ENCODE assay signal across 10 cellular contexts in the genomic region with DNA sequence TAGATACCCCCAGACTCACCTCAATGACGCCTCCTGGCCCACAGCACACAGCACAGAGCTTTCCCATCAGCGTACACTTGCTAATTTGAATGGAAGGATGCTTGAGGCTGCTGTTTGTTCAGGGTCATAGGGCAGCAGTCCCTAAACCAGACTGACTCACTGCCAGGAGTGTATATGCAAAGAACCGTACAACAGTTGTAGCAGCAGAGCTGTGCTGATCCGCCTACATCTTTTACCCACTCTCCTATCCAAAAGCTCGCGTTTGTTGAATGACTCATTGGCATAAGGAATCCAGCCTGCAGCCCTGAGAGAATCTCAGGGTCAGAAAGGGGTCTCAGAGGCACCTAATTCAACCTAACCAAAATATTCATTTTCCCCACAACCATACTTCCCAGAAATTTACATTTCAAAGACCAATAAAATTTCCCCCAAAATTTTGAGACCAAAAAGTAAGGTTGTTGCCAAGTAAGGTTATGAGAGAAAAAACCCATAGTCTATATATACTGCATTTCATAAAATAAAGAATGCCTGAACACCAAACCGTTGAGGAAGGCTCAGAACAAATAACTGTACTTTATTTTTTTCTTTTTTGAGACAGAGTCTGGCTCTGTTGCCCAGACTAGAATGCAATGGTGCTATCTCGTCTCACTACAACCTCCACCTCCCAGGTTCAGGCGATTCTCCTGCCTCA. TPM values are rescaled to one million over a fixed set of nuclear protein-coding genes. Genes with fewer than 3 reads are reported as not detected.
DNase-seq lines count a peak whose midpoint lies in the region; ATAC-seq, FAIRE-seq and TF ChIP-seq lines count a peak whose summit lies in the region.
"Had no signal": no experiment of that assay in that cellular context is flagged by ENCODE, and none has a peak within 500 bp of the region (broad histone marks: within the 10 kb centered on the region; RNA-seq: fewer than 3 reads in every experiment).

No MANE protein-coding gene starts in this region.

- CTCF ChIA-PET in OCI-LY7 (lab: Charles Lee; ENCODE audit: unreplicated experiment) = interaction anchor here (0.6 to 1.0 kb wide), 2 partner anchors 13 to 196 kb away, joined by 3 read pairs; no protein-coding TSS in a partner anchor
- CTCF ChIA-PET in K562 (lab: Yijun Ruan, JAX; ENCODE audit: low intra/inter-chr PET ratio) = no interaction called here

- H3K4me3 ChIP-seq in OCI-LY7 (ENCODE audit: low read depth, low read length, poor library complexity, severe bottlenecking) = no peak overlapping the region
- H3K4me3 ChIP-seq in K562 = no peak overlapping the region
- H3K4me3 ChIP-seq in skeletal muscle cell (ENCODE audit: low read depth, low read length) = no peak overlapping the region
- no peak overlapping the region for H3K4me3 ChIP-seq in esophagus squamous epithelium
- no peak overlapping the region for H3K4me3 ChIP-seq in heart right ventricle

- peak overlapping the region; percentile 43; the same call in 1 of the 2 replicates for H2AFZ ChIP-seq in OCI-LY7 (ENCODE audit: low read length)
- H2AFZ ChIP-seq in K562 (ENCODE audit: low read depth, low read length) = no peak overlapping the region

- H3K4me1 ChIP-seq in OCI-LY7 (ENCODE audit: insufficient read depth, low read length, poor library complexity, severe bottlenecking) = peaks cover 75% of the 10 kb centered on the region
- peaks cover 5 to 9% of the 10 kb centered on the region in 2 experiments; a peak in 3 of 5 replicates for H3K4me1 ChIP-seq in K562 (replicated peaks in 1 of 2; ENCODE audit: control insufficient read depth in 2 of 2, insufficient read depth in 2 of 2, low read length in 2 of 2)
- peaks cover 0 to 4% (median 3%) of the 10 kb centered on the region in 3 donors for H3K4me1 ChIP-seq in esophagus squamous epithelium
- peaks cover 0 to 20% (median 0%) of the 10 kb centered on the region in 9 donors for H3K4me1 ChIP-seq in heart right ventricle

- peak; percentile 84 for FAIRE-seq in K562 (lab: Jason Lieb, UNC)

- H3K79me2 ChIP-seq in OCI-LY7 (ENCODE audit: insufficient read depth, low read depth, low read length) (no peaks in the 10 kb centered on the region), K562 (ENCODE audit: control insufficient read depth, insufficient read depth, low read length) (no peaks in the 10 kb centered on the region)

- 16% methylated on average over 9 of the region's 9 CpGs for WGBS in K562 (ENCODE audit: insufficient coverage, low coverage, missing lambda C conversion rate)
- 53 to 58% methylated on average over 9 of the region's 9 CpGs for WGBS in esophagus squamous epithelium, 2 donors
- 71 to 76% methylated on average over 9 of the region's 9 CpGs for WGBS in heart right ventricle, 2 donors

- no peak for TF ChIP-seq EP300 in K562 (IDR thresholded peaks at IDR 0.05; ENCODE audit: low read length)

- H3K9me3 ChIP-seq in OCI-LY7 (ENCODE audit: low read length) (no peaks in the 10 kb centered on the region), K562 (replicated peaks; ENCODE audit: control insufficient read depth, insufficient read depth, low read depth, low read length) (no peaks in the 10 kb centered on the region), esophagus squamous epithelium (no peaks in the 10 kb centered on the region), heart right ventricle (peaks cover 0 to 5% (median 0%) of the 10 kb centered on the region in 11 donors)

- in situ Hi-C loops in K562 (cut with MboI) = no loop called here

- BruUV-seq in OCI-LY7 (replicated peaks; lab: Mats Ljungman, UMichigan) (no TSS peak), K562 (replicated peaks; lab: Mats Ljungman, UMichigan) (no TSS peak)

- H3K9me2 ChIP-seq in OCI-LY7 (ENCODE audit: insufficient read depth, low read length) = no peaks in the 10 kb centered on the region

- TF ChIP-seq POLR2A in K562 (conservative IDR thresholded peaks at IDR 0.05) = no peak
- TF ChIP-seq POLR2A in esophagus squamous epithelium (IDR thresholded peaks at IDR 0.05) = no peak

- peak; percentile 72 for ATAC-seq in K562
- no peak for ATAC-seq in GM19324 (IDR thresholded peaks at IDR 0.05; ENCODE audit: low FRiP score, unreplicated experiment)
- ATAC-seq in heart right ventricle = no peak

- DNase-seq in EL (peak; percentile 89), OCI-LY7 (ENCODE audit: low spot score) (peak; percentile 29), K562 (ENCODE audit: extremely low read depth in 1 of 4, low spot score in 3 of 4) (peak in 2 of 4 experiments; percentile 48 to 60), skeletal muscle cell (ENCODE audit: low read depth) (peak; percentile 23), esophagus squamous epithelium (lab: John Stamatoyannopoulos, UW) (no peak), heart right ventricle (no peak), NCI-H1694 (lab: John Stamatoyannopoulos, UW) (no peak)
- DNase-seq: midbrain, NCI-H2227 treated with DMSO at 0.1 percent for 48 hours had no signal

- POLR2A ChIA-PET in OCI-LY7 (lab: Charles Lee) (interaction anchor here (0.7 to 2.2 kb wide), 11 partner anchors 9 to 45 kb away, joined by 3 to 9 read pairs (median 4); no protein-coding TSS in a partner anchor), K562 (lab: Yijun Ruan, JAX) (interaction anchor here (0.6 to 1.9 kb wide), 8 partner anchors 9 to 612 kb away, joined by 3 to 6 read pairs (median 4); partner anchors contain the start of gene MED20)

- intact Hi-C loops in OCI-LY7 (cut with micrococcal nuclease; ENCODE audit: unreplicated experiment) (loop anchor here (5.0 kb wide), 1 partner anchor 35 kb away; the partner anchor contains the start of gene CCND3), K562 (cut with micrococcal nuclease) (no loop called here), esophagus squamous epithelium (cut with DNase I) (no loop called here), heart right ventricle (cut with DNase I) (no loop called here)

- H4K20me1 ChIP-seq in OCI-LY7 (ENCODE audit: insufficient read depth, low read length) (no peaks in the 10 kb centered on the region), K562 (replicated peaks; ENCODE audit: control insufficient read depth, insufficient read depth, low read length) (no peaks in the 10 kb centered on the region)

- H3K4me2 ChIP-seq in OCI-LY7 (ENCODE audit: low read length) (peak overlapping the region; percentile 33), K562 (ENCODE audit: insufficient read depth, low read length) (no peak overlapping the region)

- no peak for TF ChIP-seq CTCF in OCI-LY7 (conservative IDR thresholded peaks at IDR 0.05; ENCODE audit: low read length)
- TF ChIP-seq CTCF in K562 (IDR thresholded peaks at IDR 0.05 in 2 of 3, conservative IDR thresholded peaks at IDR 0.05 in 1 of 3; ENCODE audit: insufficient read depth in 2 of 3, low read depth in 1 of 3, low read length in 3 of 3) = no peak
- TF ChIP-seq CTCF in esophagus squamous epithelium (IDR thresholded peaks at IDR 0.05) = no peak
- no peak for TF ChIP-seq CTCF in heart right ventricle (IDR thresholded peaks at IDR 0.05)

- H3K9me1 ChIP-seq in K562 (ENCODE audit: control insufficient read depth, insufficient read depth, low read length) = no peaks in the 10 kb centered on the region

- 0 out of 4 replicates have a peak overlapping the region, but pooled peaks of 1 of the 2 experiments have one; percentile 10 for H3K9ac ChIP-seq in K562 (ENCODE audit: insufficient read depth in 1 of 2, low read depth in 2 of 2, low read length in 2 of 2)

- H3K27me3 ChIP-seq in K562 (ENCODE audit: control insufficient read depth in 2 of 2, insufficient read depth in 2 of 2, low read length in 2 of 2) = no peaks in the 10 kb centered on the region
- H3K27me3 ChIP-seq in esophagus squamous epithelium = no peaks in the 10 kb centered on the region
- no peaks in the 10 kb centered on the region for H3K27me3 ChIP-seq in heart right ventricle

- H3K36me3 ChIP-seq in OCI-LY7 (ENCODE audit: insufficient read depth, low read length) (no peaks in the 10 kb centered on the region), K562 (ENCODE audit: control insufficient read depth, insufficient read depth, low read length) (no peaks in the 10 kb centered on the region), esophagus squamous epithelium (no peaks in the 10 kb centered on the region), heart right ventricle (no peaks in the 10 kb centered on the region)

- peak overlapping the region; percentile 47 for H3K27ac ChIP-seq in OCI-LY7 (ENCODE audit: low read depth, low read length, poor library complexity, severe bottlenecking)
- H3K27ac ChIP-seq in K562 (ENCODE audit: extremely low read depth, low read depth, low read length) = no peak overlapping the region
- no peak overlapping the region for H3K27ac ChIP-seq in esophagus squamous epithelium
- no peak overlapping the region for H3K27ac ChIP-seq in heart right ventricle

- no peak for TF ChIP-seq RAD21 in K562 (CRISPR knock-in tag; conservative IDR thresholded peaks at IDR 0.05 in 1 of 2, IDR thresholded peaks at IDR 0.05 in 1 of 2)

RNA-seq across cellular contexts. Expression of gene CCND3, which starts 35.3 kb away (rescaled TPM):
- 229 and 319 TPM in 2 replicates for total RNA-seq in OCI-LY7 (2014; rRNA removed; shearing (Covaris generic))
- total RNA-seq in OCI-LY7 (2022) = 244 and 303 TPM in 2 replicates
- 88.0 and 191 TPM in 2 replicates for total RNA-seq in K562 (2011; cell fraction: chromatin; rRNA removed; ENCODE audit: low replicate concordance)
- total RNA-seq in K562 (2011; cell fraction: nucleolus; rRNA removed) = 181 and 188 TPM in 2 replicates
- total RNA-seq in K562 (2011; cell fraction: nucleoplasm; rRNA removed) = 138 and 178 TPM in 2 replicates
- 112 and 148 TPM in 2 replicates for total RNA-seq in K562 (2014; rRNA removed)
- 57.5 and 65.7 TPM in 2 replicates for total RNA-seq in K562 (2014; rRNA removed; fragmentation: Illumina TruSeq; extraction: Trizol)
- 75.3 and 75.4 TPM in 2 replicates for total RNA-seq in K562 (2015; rRNA removed; fragmentation: Illumina TruSeq; extraction: Trizol)
- total RNA-seq in K562 (2021) = 196 and 204 TPM in 2 replicates
- polyA plus RNA-seq in K562 (2011; rRNA removed) = 97.4 and 119 TPM in 2 replicates
- 157 and 318 TPM in 2 replicates for polyA plus RNA-seq in K562 (2011; cell fraction: cytosol; rRNA removed)
- polyA plus RNA-seq in K562 (2011; cell fraction: nucleus; rRNA removed) = 168 and 256 TPM in 2 replicates
- polyA plus RNA-seq in K562 (2012) = 157 and 244 TPM in 2 replicates
- 111 and 139 TPM in 2 replicates for polyA plus RNA-seq in K562 (2014; fragmentation: Illumina TruSeq; extraction: Trizol)
- polyA plus RNA-seq in K562 (2014; fragmentation: Nextera tagmentation; extraction: Ambion mirVana) = 10 to 100 TPM; 21.5 to 24.7 TPM
- 124 and 127 TPM in 2 replicates for polyA plus RNA-seq in K562 (2014; rRNA removed)
- polyA minus RNA-seq in K562 (2011; rRNA and poly(A)+ RNA removed) = 47.7 and 77.9 TPM in 2 replicates
- polyA minus RNA-seq in K562 (2011; cell fraction: cytosol; rRNA and poly(A)+ RNA removed) = 109 and 120 TPM in 2 replicates
- polyA minus RNA-seq in K562 (2011; cell fraction: nucleus; rRNA and poly(A)+ RNA removed) = 103 and 115 TPM in 2 replicates
- 100 to 1,000 TPM in 1 of 4 donors, 10 to 100 TPM in 3; 38.1 to 142 (median 46.5) TPM for total RNA-seq in esophagus squamous epithelium
- 10 to 100 TPM; 29.6 to 51.8 (median 37.5) TPM for total RNA-seq in heart right ventricle
- 10 to 100 TPM; 55.5 to 77.3 TPM for polyA plus RNA-seq in heart right ventricle

RNA-seq across cellular contexts. Expression of gene BYSL, which starts 55.6 kb away (rescaled TPM):
- 36.1 and 41.9 TPM in 2 replicates for total RNA-seq in OCI-LY7 (2014; rRNA removed; shearing (Covaris generic))
- total RNA-seq in OCI-LY7 (2022) (43.7 and 54.5 TPM in 2 replicates), K562 (2014; rRNA removed) (53.4 and 65.4 TPM in 2 replicates), K562 (2014; rRNA removed; fragmentation: Illumina TruSeq; extraction: Trizol) (28.9 and 36.2 TPM in 2 replicates), K562 (2015; rRNA removed; fragmentation: Illumina TruSeq; extraction: Trizol) (49.1 and 52.1 TPM in 2 replicates), K562 (2021) (90.6 and 92.3 TPM in 2 replicates), esophagus squamous epithelium (10 to 100 TPM in 3 of 4 donors, 1 to 10 TPM in 1; 6.3 to 19.4 (median 13.0) TPM), heart right ventricle (10 to 100 TPM in 3 of 10 donors, 1 to 10 TPM in 7; 7.5 to 14.6 (median 9.9) TPM)
- 24.3 and 66.7 TPM in 2 replicates for total RNA-seq in K562 (2011; cell fraction: chromatin; rRNA removed; ENCODE audit: low replicate concordance)
- total RNA-seq in K562 (2011; cell fraction: nucleolus; rRNA removed) = 56.6 and 60.5 TPM in 2 replicates
- total RNA-seq in K562 (2011; cell fraction: nucleoplasm; rRNA removed) = 38.7 and 41.2 TPM in 2 replicates
- polyA plus RNA-seq in K562 (2011; rRNA removed) (70.0 and 70.2 TPM in 2 replicates), K562 (2014; fragmentation: Illumina TruSeq; extraction: Trizol) (67.7 and 73.2 TPM in 2 replicates), K562 (2014; fragmentation: Nextera tagmentation; extraction: Ambion mirVana) (10 to 100 TPM; 22.2 to 25.8 TPM), K562 (2014; rRNA removed) (68.2 and 90.7 TPM in 2 replicates), heart right ventricle (10 to 100 TPM in 1 of 2 donors, 1 to 10 TPM in 1; 4.3 to 20.0 TPM)
- polyA plus RNA-seq in K562 (2011; cell fraction: cytosol; rRNA removed) = 57.8 and 85.0 TPM in 2 replicates
- 67.9 and 100 TPM in 2 replicates for polyA plus RNA-seq in K562 (2011; cell fraction: nucleus; rRNA removed)
- polyA plus RNA-seq in K562 (2012) = 45.5 and 56.6 TPM in 2 replicates
- 38.0 and 44.7 TPM in 2 replicates for polyA minus RNA-seq in K562 (2011; rRNA and poly(A)+ RNA removed)
- 42.5 and 53.4 TPM in 2 replicates for polyA minus RNA-seq in K562 (2011; cell fraction: cytosol; rRNA and poly(A)+ RNA removed)
- polyA minus RNA-seq in K562 (2011; cell fraction: nucleus; rRNA and poly(A)+ RNA removed) = 30.7 and 40.4 TPM in 2 replicates

RNA-seq across cellular contexts. Expression of gene MED20, which starts 56.0 kb away (rescaled TPM):
- total RNA-seq in OCI-LY7 (2014; rRNA removed; shearing (Covaris generic)) = 27.7 and 30.7 TPM in 2 replicates
- total RNA-seq in OCI-LY7 (2022) (33.2 and 35.2 TPM in 2 replicates), K562 (2014; rRNA removed) (27.3 and 33.6 TPM in 2 replicates), K562 (2014; rRNA removed; fragmentation: Illumina TruSeq; extraction: Trizol) (44.6 and 45.7 TPM in 2 replicates), K562 (2015; rRNA removed; fragmentation: Illumina TruSeq; extraction: Trizol) (36.7 and 38.1 TPM in 2 replicates), K562 (2021) (46.0 and 46.5 TPM in 2 replicates), esophagus squamous epithelium (10 to 100 TPM in 3 of 4 donors, 1 to 10 TPM in 1; 6.9 to 18.7 (median 15.0) TPM), heart right ventricle (10 to 100 TPM; 12.6 to 21.5 (median 17.3) TPM)
- 55.3 and 68.5 TPM in 2 replicates for total RNA-seq in K562 (2011; cell fraction: chromatin; rRNA removed; ENCODE audit: low replicate concordance)
- total RNA-seq in K562 (2011; cell fraction: nucleolus; rRNA removed) = 42.0 and 46.7 TPM in 2 replicates
- 54.3 and 70.6 TPM in 2 replicates for total RNA-seq in K562 (2011; cell fraction: nucleoplasm; rRNA removed)
- polyA plus RNA-seq in K562 (2011; rRNA removed) (57.6 and 60.0 TPM in 2 replicates), K562 (2014; fragmentation: Illumina TruSeq; extraction: Trizol) (48.8 and 58.2 TPM in 2 replicates), K562 (2014; fragmentation: Nextera tagmentation; extraction: Ambion mirVana) (10 to 100 TPM; 63.8 to 80.9 TPM), K562 (2014; rRNA removed) (30.4 and 32.1 TPM in 2 replicates), heart right ventricle (10 to 100 TPM; 11.0 to 11.1 TPM)
- 61.5 and 69.9 TPM in 2 replicates for polyA plus RNA-seq in K562 (2011; cell fraction: cytosol; rRNA removed)
- 37.6 and 39.3 TPM in 2 replicates for polyA plus RNA-seq in K562 (2011; cell fraction: nucleus; rRNA removed)
- 30.2 and 30.4 TPM in 2 replicates for polyA plus RNA-seq in K562 (2012)
- 55.4 and 62.0 TPM in 2 replicates for polyA minus RNA-seq in K562 (2011; rRNA and poly(A)+ RNA removed)
- 21.7 and 24.6 TPM in 2 replicates for polyA minus RNA-seq in K562 (2011; cell fraction: cytosol; rRNA and poly(A)+ RNA removed)
- polyA minus RNA-seq in K562 (2011; cell fraction: nucleus; rRNA and poly(A)+ RNA removed) = 16.6 and 27.3 TPM in 2 replicates

Comparison
In these comparisons a context has a peak if more than half of its experiments do, and no peak if none do; other contexts are left out.
1. DNase-seq: peak in EL (single experiment), OCI-LY7 (single experiment) and skeletal muscle cell (single experiment); none in esophagus squamous epithelium (single experiment), heart right ventricle (0 of 2) and NCI-H1694 (single experiment).